ENCODE assay signal across 9 cellular contexts in genomic region chr14:96297000-96297399, GRCh38. TPM values are rescaled to one million over a fixed set of nuclear protein-coding genes. Genes with fewer than 3 reads are reported as not detected.
DNase-seq lines count a peak whose midpoint lies in the region; ATAC-seq and TF ChIP-seq lines count a peak whose summit lies in the region.
"Had no signal": no experiment of that assay in that cellular context is flagged by ENCODE, and none has a peak within 500 bp of the region (broad histone marks: within the 10 kb centered on the region; RNA-seq: fewer than 3 reads in every experiment).

No MANE protein-coding gene starts in this region.

- no peak for TF ChIP-seq POLR2A in vagina (IDR thresholded peaks at IDR 0.05)

- DNase-seq in right atrium auricular region (ENCODE audit: low spot score): no peak
- no peak for DNase-seq in left cardiac atrium
- DNase-seq in OCI-LY7 (ENCODE audit: low spot score): peak; percentile 54
- DNase-seq in fibroblast of villous mesenchyme (ENCODE audit: low read depth): no peak
- no peak for DNase-seq in vagina (ENCODE audit: extremely low spot score in 2 of 2)
- DNase-seq in amniotic stem cell (lab: John Stamatoyannopoulos, UW): no peak
- no peak for DNase-seq in mesenchymal stem cell

- H2AFZ ChIP-seq in OCI-LY7 (ENCODE audit: low read length) (no peak overlapping the region), mesenchymal stem cell (ENCODE audit: low read depth, low read length) (no peak overlapping the region)

- H2BK120ac ChIP-seq in mesenchymal stem cell (ENCODE audit: low read depth, low read length): no peak overlapping the region

- H3K36me3 ChIP-seq in right atrium auricular region (peaks cover 49% of the 10 kb centered on the region), OCI-LY7 (ENCODE audit: insufficient read depth, low read length) (peaks cover 17% of the 10 kb centered on the region; the same call in 1 of the 2 replicates), vagina (peaks cover 0 to 28% of the 10 kb centered on the region in 2 donors), mesenchymal stem cell (ENCODE audit: control insufficient read depth in 1 of 2, insufficient read depth in 2 of 2, low read depth in 1 of 2, low read length in 2 of 2) (peaks cover 3 to 62% of the 10 kb centered on the region in 2 experiments)

- no peak overlapping the region for H4K91ac ChIP-seq in mesenchymal stem cell (ENCODE audit: low read length)

- H2AK5ac ChIP-seq in mesenchymal stem cell (ENCODE audit: low read length, severe bottlenecking): no peak overlapping the region

- no peak overlapping the region for H3K18ac ChIP-seq in mesenchymal stem cell (ENCODE audit: low read depth in 1 of 2, low read length in 2 of 2)

- no peak overlapping the region for H3K23ac ChIP-seq in mesenchymal stem cell (ENCODE audit: low read length in 2 of 2)

- H2BK5ac ChIP-seq in mesenchymal stem cell (ENCODE audit: low read depth, low read length, poor library complexity, severe bottlenecking): no peak overlapping the region

- H2BK15ac ChIP-seq in mesenchymal stem cell (ENCODE audit: low read depth, poor library complexity, severe bottlenecking): no peak overlapping the region

- POLR2A ChIA-PET in OCI-LY7 (lab: Charles Lee): interaction anchor here (1.1 to 1.2 kb wide), 2 partner anchors 11 to 121 kb away, joined by 4 to 6 read pairs; no protein-coding TSS in a partner anchor

- H4K20me1 ChIP-seq in OCI-LY7 (ENCODE audit: insufficient read depth, low read length): no peaks in the 10 kb centered on the region

- H3K9me2 ChIP-seq in OCI-LY7 (ENCODE audit: insufficient read depth, low read length): no peaks in the 10 kb centered on the region

- CTCF ChIA-PET in OCI-LY7 (lab: Charles Lee; ENCODE audit: unreplicated experiment): no interaction called here

- H3K79me1 ChIP-seq in mesenchymal stem cell (replicated peaks; ENCODE audit: low read length, poor library complexity, severe bottlenecking): peaks cover 4% of the 10 kb centered on the region

- no peak overlapping the region for H3K9ac ChIP-seq in mesenchymal stem cell (ENCODE audit: low read length)

- TF ChIP-seq CTCF in right atrium auricular region (IDR thresholded peaks at IDR 0.05): peak; percentile 25 to 60
- peak; percentile 82 for TF ChIP-seq CTCF in OCI-LY7 (conservative IDR thresholded peaks at IDR 0.05; ENCODE audit: low read length)
- peak; percentile 42 for TF ChIP-seq CTCF in fibroblast of villous mesenchyme (IDR thresholded peaks at IDR 0.05; ENCODE audit: insufficient read depth, low read depth, low read length)
- TF ChIP-seq CTCF in vagina (IDR thresholded peaks at IDR 0.05): peak in 2 of 3 experiments; percentile 31 to 35

- H3K79me2 ChIP-seq in OCI-LY7 (ENCODE audit: insufficient read depth, low read depth, low read length): no peaks in the 10 kb centered on the region

- H3K14ac ChIP-seq in mesenchymal stem cell (ENCODE audit: low read length in 2 of 2): no peak overlapping the region

- H3K27me3 ChIP-seq in right atrium auricular region: no peaks in the 10 kb centered on the region
- no peaks in the 10 kb centered on the region for H3K27me3 ChIP-seq in vagina
- H3K27me3 ChIP-seq in mesenchymal stem cell (ENCODE audit: control insufficient read depth in 1 of 2, insufficient read depth in 1 of 2, low read length in 2 of 2): no peaks in the 10 kb centered on the region

- BruUV-seq in OCI-LY7 (replicated peaks; lab: Mats Ljungman, UMichigan): no TSS peak

- H3K4me1 ChIP-seq in right atrium auricular region (no peaks in the 10 kb centered on the region), OCI-LY7 (ENCODE audit: insufficient read depth, low read length, poor library complexity, severe bottlenecking) (no peaks in the 10 kb centered on the region), vagina (no peaks in the 10 kb centered on the region), mesenchymal stem cell (ENCODE audit: control insufficient read depth, insufficient read depth, low read depth, low read length) (no peaks in the 10 kb centered on the region)

- no peak overlapping the region for H4K8ac ChIP-seq in mesenchymal stem cell (ENCODE audit: low read length)

- no peak for ATAC-seq in left cardiac atrium
- ATAC-seq in GM19452 (IDR thresholded peaks at IDR 0.05; ENCODE audit: unreplicated experiment): no peak

- no peak overlapping the region for H3K4me2 ChIP-seq in OCI-LY7 (ENCODE audit: low read length)
- no peak overlapping the region for H3K4me2 ChIP-seq in mesenchymal stem cell (ENCODE audit: low read length, poor library complexity, severe bottlenecking)

- H3K4me3 ChIP-seq in right atrium auricular region: no peak overlapping the region
- no peak overlapping the region for H3K4me3 ChIP-seq in OCI-LY7 (ENCODE audit: low read depth, low read length, poor library complexity, severe bottlenecking)
- no peak overlapping the region for H3K4me3 ChIP-seq in fibroblast of villous mesenchyme (ENCODE audit: low read depth, low read length)
- H3K4me3 ChIP-seq in vagina: no peak overlapping the region
- no peak overlapping the region for H3K4me3 ChIP-seq in mesenchymal stem cell (ENCODE audit: insufficient read depth in 1 of 2, low read depth in 1 of 2, low read length in 2 of 2)
- H3K4me3 ChIP-seq: SK-N-MC had no signal

- WGBS in mesenchymal stem cell: no CpG with 5 or more reads among the region's 2 CpGs

- no peak overlapping the region for H2BK12ac ChIP-seq in mesenchymal stem cell (ENCODE audit: low read length in 2 of 2)

- H3K4ac ChIP-seq in mesenchymal stem cell (ENCODE audit: low read depth in 1 of 2, low read length in 2 of 2): no peak overlapping the region

- H3K27ac ChIP-seq in right atrium auricular region (no peak overlapping the region), OCI-LY7 (ENCODE audit: low read depth, low read length, poor library complexity, severe bottlenecking) (no peak overlapping the region), vagina (no peak overlapping the region), mesenchymal stem cell (ENCODE audit: low read length, poor library complexity, severe bottlenecking) (no peak overlapping the region)
- H3K27ac ChIP-seq: SK-N-MC had no signal

- H3K9me3 ChIP-seq in right atrium auricular region (no peaks in the 10 kb centered on the region), OCI-LY7 (ENCODE audit: low read length) (no peaks in the 10 kb centered on the region), vagina (no peaks in the 10 kb centered on the region), mesenchymal stem cell (ENCODE audit: control insufficient read depth, low read length) (no peaks in the 10 kb centered on the region)

- intact Hi-C loops in left cardiac atrium (cut with DNase I) (loop anchor here in 1 of 2 donors (5.0 to 10.0 kb wide), 2 partner anchors 58 to 125 kb away; no protein-coding TSS in a partner anchor), OCI-LY7 (cut with micrococcal nuclease; ENCODE audit: unreplicated experiment) (loop anchor here (1.0 kb wide), 1 partner anchor 127 kb away; no protein-coding TSS in a partner anchor), vagina (cut with DNase I) (loop anchor here (10.0 kb wide), 1 partner anchor 128 kb away; no protein-coding TSS in a partner anchor)

RNA-seq across cellular contexts. Expression of gene BDKRB1, which starts 41.0 kb away (rescaled TPM):
- total RNA-seq in right atrium auricular region (10 to 100 TPM in 1 of 2 donors, under 1 TPM in 1; 0.39 to 20.0 TPM), left cardiac atrium (1 to 10 TPM in 1 of 2 donors, under 1 TPM in 1; 0.21 to 1.0 TPM), OCI-LY7 (2022) (not detected in 2 replicates), fibroblast of villous mesenchyme (5.8 and 15.1 TPM in 2 replicates), vagina (2.5 TPM)
- not detected in 2 replicates for total RNA-seq in OCI-LY7 (2014; rRNA removed; shearing (Covaris generic))
- polyA plus RNA-seq in mesenchymal stem cell (2013, experiment 1 of 2): 18.7 TPM
- polyA plus RNA-seq in mesenchymal stem cell (2013, experiment 2 of 2): 18.7 TPM
